In genomic region chrX:124606724-124607123, GRCh38 we compare ENCODE assay signal across 39 cellular contexts.
"Had no signal": no experiment of that assay in that cellular context is flagged by ENCODE, and none has a peak within 500 bp of the region (broad histone marks: within the 10 kb centered on the region; RNA-seq: fewer than 3 reads in every experiment).

No MANE protein-coding gene starts in this region.

- FAIRE-seq: bronchial epithelial cell had no signal

- H3K4me1 ChIP-seq: adrenal gland, ascending aorta, body of pancreas, breast epithelium had no signal

- H3K4me3 ChIP-seq: adrenal gland, ascending aorta, body of pancreas, breast epithelium, cardiac muscle cell had no signal

- H3K9me3 ChIP-seq: adrenal gland, ascending aorta, body of pancreas, breast epithelium had no signal

- H3K4me3 Mint-ChIP-seq: activated naive CD4-positive, alpha-beta T cell treated with anti-CD3 and anti-CD28 coated beads for 36 hours; activated naive CD4-positive, alpha-beta T cell treated with anti-CD3 and anti-CD28 coated beads, Interleukin-2, amount 10 ng/mL, durations not matched to agents 7 days and 5 days; activated naive CD4-positive, alpha-beta T cell treated with anti-CD3 and anti-CD28 coated beads, Interleukin-2, amount 50 U/mL, for 24 hours; activated naive CD8-positive, alpha-beta T cell; activated naive CD8-positive, alpha-beta T cell treated with anti-CD3 and anti-CD28 coated beads for 36 hours; activated naive CD8-positive, alpha-beta T cell treated with anti-CD3 and anti-CD28 coated beads, Interleukin-2, amount 10 ng/mL, durations not matched to agents 7 days and 5 days; activated naive CD8-positive, alpha-beta T cell treated with anti-CD3 and anti-CD28 coated beads, Interleukin-2, amount 50 U/mL, for 24 hours; activated T-cell treated with anti-CD3 and anti-CD28 coated beads, Interleukin-2, amount 50 U/mL, for 24 hours; activated T-cell treated with anti-CD3 and anti-CD28 coated beads, Interleukin-2, amount 50 U/mL, for 4 hours; activated T-cell treated with anti-CD3 and anti-CD28 coated beads, Interleukin-2, amount 50 U/mL, for 72 hours; activated T-helper 1 cell treated with anti-CD3 and anti-CD28 coated beads, Interleukin-12 subunit alpha, Interleukin-12 subunit beta, Interleukin-2, Interleukin-4 antibody, amounts not matched to agents 30 ng/mL and 10 ng/mL and 1 ng/mL, durations not matched to agents 14 hours and 24 hours and 36 hours; activated T-helper 17 cell treated with anti-CD3 and anti-CD28 coated beads, Interleukin-2, amount 50 U/mL, for 72 hours; brain; central memory CD8-positive, alpha-beta T cell had no signal

- H3K27ac Mint-ChIP-seq: activated naive CD4-positive, alpha-beta T cell treated with anti-CD3 and anti-CD28 coated beads for 36 hours; activated naive CD4-positive, alpha-beta T cell treated with anti-CD3 and anti-CD28 coated beads, Interleukin-2, amount 10 ng/mL, durations not matched to agents 7 days and 5 days; activated naive CD4-positive, alpha-beta T cell treated with anti-CD3 and anti-CD28 coated beads, Interleukin-2, amount 50 U/mL, for 24 hours; activated naive CD4-positive, alpha-beta T cell treated with anti-CD3 and anti-CD28 coated beads, Interleukin-2, amount 50 U/mL, for 72 hours; activated naive CD8-positive, alpha-beta T cell; activated naive CD8-positive, alpha-beta T cell treated with anti-CD3 and anti-CD28 coated beads for 36 hours; activated naive CD8-positive, alpha-beta T cell treated with anti-CD3 and anti-CD28 coated beads, Interleukin-2, amount 10 ng/mL, durations not matched to agents 7 days and 5 days; activated naive CD8-positive, alpha-beta T cell treated with anti-CD3 and anti-CD28 coated beads, Interleukin-2, amount 50 U/mL, for 24 hours; activated T-cell treated with anti-CD3 and anti-CD28 coated beads, Interleukin-2, amount 50 U/mL, for 24 hours; activated T-cell treated with anti-CD3 and anti-CD28 coated beads, Interleukin-2, amount 50 U/mL, for 72 hours; activated T-helper 1 cell treated with anti-CD3 and anti-CD28 coated beads, Interleukin-12 subunit alpha, Interleukin-12 subunit beta, Interleukin-2, Interleukin-4 antibody, amounts not matched to agents 30 ng/mL and 10 ng/mL and 1 ng/mL, durations not matched to agents 14 hours and 24 hours and 36 hours; activated T-helper 17 cell treated with anti-CD3 and anti-CD28 coated beads, Interleukin-2, amount 50 U/mL, for 72 hours; activated T-helper 2 cell treated with anti-CD3 and anti-CD28 coated beads, Interferon-gamma antibody, Interleukin-2, Interleukin-4, amounts not matched to agents 10 μg/mL and 5 μg/mL and 100 μg/mL, durations not matched to agents 14 hours and 24 hours and 36 hours; brain had no signal

- H3K27me3 Mint-ChIP-seq: activated naive CD4-positive, alpha-beta T cell treated with anti-CD3 and anti-CD28 coated beads, Interleukin-2, amount 10 ng/mL, durations not matched to agents 7 days and 5 days; activated naive CD4-positive, alpha-beta T cell treated with anti-CD3 and anti-CD28 coated beads, Interleukin-2, amount 50 U/mL, for 24 hours; activated naive CD8-positive, alpha-beta T cell; activated naive CD8-positive, alpha-beta T cell treated with anti-CD3 and anti-CD28 coated beads for 36 hours; activated naive CD8-positive, alpha-beta T cell treated with anti-CD3 and anti-CD28 coated beads, Interleukin-2, amount 10 ng/mL, durations not matched to agents 7 days and 5 days; activated naive CD8-positive, alpha-beta T cell treated with anti-CD3 and anti-CD28 coated beads, Interleukin-2, amount 50 U/mL, for 24 hours; activated T-cell treated with anti-CD3 and anti-CD28 coated beads, Interleukin-2, amount 50 U/mL, for 24 hours; activated T-helper 17 cell treated with anti-CD3 and anti-CD28 coated beads, Interleukin-2, amount 50 U/mL, for 72 hours; central memory CD8-positive, alpha-beta T cell had no signal

- H3K4me1 Mint-ChIP-seq: activated naive CD4-positive, alpha-beta T cell treated with anti-CD3 and anti-CD28 coated beads, Interleukin-2, amount 10 ng/mL, durations not matched to agents 7 days and 5 days; activated naive CD4-positive, alpha-beta T cell treated with anti-CD3 and anti-CD28 coated beads, Interleukin-2, amount 50 U/mL, for 24 hours; activated naive CD8-positive, alpha-beta T cell treated with anti-CD3 and anti-CD28 coated beads for 36 hours; activated naive CD8-positive, alpha-beta T cell treated with anti-CD3 and anti-CD28 coated beads, Interleukin-2, amount 10 ng/mL, durations not matched to agents 7 days and 5 days; activated naive CD8-positive, alpha-beta T cell treated with anti-CD3 and anti-CD28 coated beads, Interleukin-2, amount 50 U/mL, for 24 hours; activated T-helper 17 cell treated with anti-CD3 and anti-CD28 coated beads, Interleukin-2, amount 50 U/mL, for 72 hours had no signal

- DNase-seq: activated effector memory CD4-positive, alpha-beta T cell treated with anti-CD3 and anti-CD28 coated beads, Interleukin-2, amount 50 U/mL, for 16 hours; activated effector memory CD4-positive, alpha-beta T cell treated with Interleukin-2 at 50 U/mL for 16 hours; activated gamma-delta T cell; activated gamma-delta T cell treated with Interleukin-2 at 50 U/mL for 16 hours; activated naive CD4-positive, alpha-beta T cell; activated naive CD4-positive, alpha-beta T cell treated with anti-CD3 and anti-CD28 coated beads for 36 hours; activated naive CD4-positive, alpha-beta T cell treated with anti-CD3 and anti-CD28 coated beads, Interleukin-2, amount 10 ng/mL, durations not matched to agents 7 days and 5 days; activated naive CD4-positive, alpha-beta T cell treated with anti-CD3 and anti-CD28 coated beads, Interleukin-2, amount 50 U/mL, for 16 hours; activated naive CD4-positive, alpha-beta T cell treated with Interleukin-2 at 50 U/mL for 16 hours; activated naive CD8-positive, alpha-beta T cell treated with anti-CD3 and anti-CD28 coated beads for 36 hours; activated naive CD8-positive, alpha-beta T cell treated with anti-CD3 and anti-CD28 coated beads, Interleukin-2, amount 10 ng/mL, durations not matched to agents 7 days and 5 days; activated naive CD8-positive, alpha-beta T cell treated with anti-CD3 and anti-CD28 coated beads, Interleukin-2, amount 50 U/mL, for 24 hours; activated T-cell treated with anti-CD3 and anti-CD28 coated beads, Interleukin-2, amount 50 U/mL, for 1 hour; activated T-cell treated with anti-CD3 and anti-CD28 coated beads, Interleukin-2, amount 50 U/mL, for 24 hours; activated T-cell treated with anti-CD3 and anti-CD28 coated beads, Interleukin-2, amount 50 U/mL, for 4 hours; activated T-cell treated with anti-CD3 and anti-CD28 coated beads, Interleukin-2, amount 50 U/mL, for 48 hours; activated T-cell treated with anti-CD3 and anti-CD28 coated beads, Interleukin-2, amount 50 U/mL, for 72 hours; adrenal gland; amniotic stem cell; amygdala; anterior cingulate cortex; aorta; body of pancreas; brain microvascular endothelial cell; caudate nucleus; central memory CD4-positive, alpha-beta T cell; cerebellar nuclear complex had no signal

- H3K36me3 ChIP-seq: adrenal gland, ascending aorta, brain microvascular endothelial cell, breast epithelium, cardiac muscle cell had no signal

- H3K36me3 Mint-ChIP-seq: activated naive CD4-positive, alpha-beta T cell treated with anti-CD3 and anti-CD28 coated beads, Interleukin-2, amount 10 ng/mL, durations not matched to agents 7 days and 5 days; activated naive CD4-positive, alpha-beta T cell treated with anti-CD3 and anti-CD28 coated beads, Interleukin-2, amount 50 U/mL, for 24 hours; activated naive CD4-positive, alpha-beta T cell treated with anti-CD3 and anti-CD28 coated beads, Interleukin-2, amount 50 U/mL, for 72 hours; activated naive CD8-positive, alpha-beta T cell; activated naive CD8-positive, alpha-beta T cell treated with anti-CD3 and anti-CD28 coated beads for 36 hours; activated naive CD8-positive, alpha-beta T cell treated with anti-CD3 and anti-CD28 coated beads, Interleukin-2, amount 10 ng/mL, durations not matched to agents 7 days and 5 days; brain had no signal

- H3K9me3 Mint-ChIP-seq: activated naive CD4-positive, alpha-beta T cell treated with anti-CD3 and anti-CD28 coated beads for 36 hours; activated naive CD4-positive, alpha-beta T cell treated with anti-CD3 and anti-CD28 coated beads, Interleukin-2, amount 10 ng/mL, durations not matched to agents 7 days and 5 days; activated naive CD4-positive, alpha-beta T cell treated with anti-CD3 and anti-CD28 coated beads, Interleukin-2, amount 50 U/mL, for 24 hours; activated naive CD4-positive, alpha-beta T cell treated with anti-CD3 and anti-CD28 coated beads, Interleukin-2, amount 50 U/mL, for 72 hours; activated naive CD8-positive, alpha-beta T cell treated with anti-CD3 and anti-CD28 coated beads for 36 hours; activated naive CD8-positive, alpha-beta T cell treated with anti-CD3 and anti-CD28 coated beads, Interleukin-2, amount 10 ng/mL, durations not matched to agents 7 days and 5 days; activated naive CD8-positive, alpha-beta T cell treated with anti-CD3 and anti-CD28 coated beads, Interleukin-2, amount 50 U/mL, for 24 hours; activated T-cell treated with anti-CD3 and anti-CD28 coated beads, Interleukin-2, amount 50 U/mL, for 24 hours; activated T-cell treated with anti-CD3 and anti-CD28 coated beads, Interleukin-2, amount 50 U/mL, for 4 hours; activated T-cell treated with anti-CD3 and anti-CD28 coated beads, Interleukin-2, amount 50 U/mL, for 72 hours; activated T-helper 1 cell treated with anti-CD3 and anti-CD28 coated beads, Interleukin-12 subunit alpha, Interleukin-12 subunit beta, Interleukin-2, Interleukin-4 antibody, amounts not matched to agents 30 ng/mL and 10 ng/mL and 1 ng/mL, durations not matched to agents 14 hours and 24 hours and 36 hours; activated T-helper 17 cell treated with anti-CD3 and anti-CD28 coated beads, Interleukin-2, amount 50 U/mL, for 72 hours; activated T-helper 2 cell treated with anti-CD3 and anti-CD28 coated beads, Interferon-gamma antibody, Interleukin-2, Interleukin-4, amounts not matched to agents 10 μg/mL and 5 μg/mL and 100 μg/mL, durations not matched to agents 14 hours and 24 hours and 36 hours; brain; central memory CD8-positive, alpha-beta T cell had no signal

- H3K27ac ChIP-seq: adrenal gland, ascending aorta, body of pancreas, brain microvascular endothelial cell, breast epithelium, cardiac muscle cell had no signal

- H3K27me3 ChIP-seq: ascending aorta, body of pancreas, brain microvascular endothelial cell, cardiac muscle cell had no signal
